Comparison of ENCODE assay signal across 36 cellular contexts in genomic region chr18:47284691-47285370, GRCh38. TPM values are rescaled to one million over a fixed set of nuclear protein-coding genes. Genes with fewer than 3 reads are reported as not detected.
A peak's percentile ranks its signal among the peaks of the same experiment; 100 is the strongest.
DNase-seq lines count a peak whose midpoint lies in the region; ATAC-seq lines count a peak whose summit lies in the region.
"Had no signal": no experiment of that assay in that cellular context is flagged by ENCODE, and none has a peak within 500 bp of the region (broad histone marks: within the 10 kb centered on the region; RNA-seq: fewer than 3 reads in every experiment).

No MANE protein-coding gene starts in this region.

- ATAC-seq in activated CD4-positive, alpha-beta T cell treated with anti-CD3 and anti-CD28 coated beads for 36 hours = peak; percentile 44
- ATAC-seq in HG03095 (IDR thresholded peaks at IDR 0.05; ENCODE audit: unreplicated experiment) = no peak
- ATAC-seq: foreskin keratinocyte, left lung, Panc1 had no signal

- peaks cover 21% of the 10 kb centered on the region for H3K27me3 Mint-ChIP-seq in activated CD4-positive, alpha-beta T cell treated with anti-CD3 and anti-CD28 coated beads for 36 hours
- H3K27me3 Mint-ChIP-seq in activated T-helper 1 cell treated with anti-CD3 and anti-CD28 coated beads, Interleukin-12 subunit alpha, Interleukin-12 subunit beta, Interleukin-2, Interleukin-4 antibody, amounts not matched to agents 30 ng/mL and 10 ng/mL and 1 ng/mL, durations not matched to agents 14 hours and 24 hours and 36 hours (ENCODE audit: insufficient read depth) = peaks cover 10% of the 10 kb centered on the region

- no peak for DNase-seq in activated CD4-positive, alpha-beta T cell treated with anti-CD3 and anti-CD28 coated beads for 36 hours
- no peak for DNase-seq in activated CD4-positive, alpha-beta T cell treated with anti-CD3 and anti-CD28 coated beads for 4 hours
- DNase-seq in NCI-H1694 (lab: John Stamatoyannopoulos, UW) = peak; percentile 31
- no peak for DNase-seq in activated T-helper 1 cell treated with anti-CD3 and anti-CD28 coated beads, Interleukin-12 subunit alpha, Interleukin-12 subunit beta, Interleukin-2, Interleukin-4 antibody, amounts not matched to agents 30 ng/mL and 10 ng/mL and 1 ng/mL, durations not matched to agents 14 hours and 24 hours and 36 hours (ENCODE audit: low spot score)
- no peak for DNase-seq in iPS-NIHi11 (ENCODE audit: low spot score)
- no peak for DNase-seq in A172 (ENCODE audit: low spot score)
- no peak for DNase-seq in cerebellar cortex (ENCODE audit: low spot score)
- DNase-seq: activated CD4-positive, alpha-beta T cell treated with anti-CD3 and anti-CD28 coated beads, Interleukin-2, amount 10 ng/mL, durations not matched to agents 24 days and 14 days; activated gamma-delta T cell treated with Interleukin-2 at 50 U/mL for 16 hours; activated T-cell treated with anti-CD3 and anti-CD28 coated beads, Interleukin-2, amount 50 U/mL, for 1 hour; AML-193; CD4-positive, alpha-beta T cell; cerebellar nuclear complex; DND-41; esophagus squamous epithelium; foreskin keratinocyte; GF-D8; GOT3; head of caudate nucleus; islet precursor cell; KG1; left lung; mesenchymal stem cell; MG63; NCI-H1417 treated with DMSO at 0.1 percent for 48 hours; NCI-H446 treated with DMSO at 0.1 percent for 48 hours; retina; SIG-M5; stimulated activated naive CD4-positive, alpha-beta T cell had no signal

- no peak overlapping the region for H3K27ac Mint-ChIP-seq in activated CD4-positive, alpha-beta T cell treated with anti-CD3 and anti-CD28 coated beads for 36 hours
- H3K27ac Mint-ChIP-seq in activated T-helper 1 cell treated with anti-CD3 and anti-CD28 coated beads, Interleukin-12 subunit alpha, Interleukin-12 subunit beta, Interleukin-2, Interleukin-4 antibody, amounts not matched to agents 30 ng/mL and 10 ng/mL and 1 ng/mL, durations not matched to agents 14 hours and 24 hours and 36 hours = peak overlapping the region; percentile 37
- H3K27ac Mint-ChIP-seq: activated CD4-positive, alpha-beta T cell treated with anti-CD3 and anti-CD28 coated beads, Interleukin-2, amount 10 ng/mL, durations not matched to agents 24 days and 14 days; CD4-positive, alpha-beta T cell had no signal

- POLR2A ChIA-PET in activated CD4-positive, alpha-beta T cell treated with anti-CD3 and anti-CD28 coated beads for 36 hours (lab: Charles Lee) = no interaction called here

- no peak overlapping the region for H3K4me3 Mint-ChIP-seq in activated CD4-positive, alpha-beta T cell treated with anti-CD3 and anti-CD28 coated beads for 36 hours
- H3K4me3 Mint-ChIP-seq in activated T-helper 1 cell treated with anti-CD3 and anti-CD28 coated beads, Interleukin-12 subunit alpha, Interleukin-12 subunit beta, Interleukin-2, Interleukin-4 antibody, amounts not matched to agents 30 ng/mL and 10 ng/mL and 1 ng/mL, durations not matched to agents 14 hours and 24 hours and 36 hours = no peak overlapping the region
- H3K4me3 Mint-ChIP-seq: activated CD4-positive, alpha-beta T cell treated with anti-CD3 and anti-CD28 coated beads, Interleukin-2, amount 10 ng/mL, durations not matched to agents 24 days and 14 days; CD4-positive, alpha-beta T cell; neural crest cell had no signal

- CTCF ChIA-PET in activated CD4-positive, alpha-beta T cell treated with anti-CD3 and anti-CD28 coated beads for 36 hours (lab: Charles Lee) = no interaction called here

- H3K36me3 Mint-ChIP-seq in activated CD4-positive, alpha-beta T cell treated with anti-CD3 and anti-CD28 coated beads for 36 hours (ENCODE audit: low read depth) = no peaks in the 10 kb centered on the region
- no peaks in the 10 kb centered on the region for H3K36me3 Mint-ChIP-seq in activated T-helper 1 cell treated with anti-CD3 and anti-CD28 coated beads, Interleukin-12 subunit alpha, Interleukin-12 subunit beta, Interleukin-2, Interleukin-4 antibody, amounts not matched to agents 30 ng/mL and 10 ng/mL and 1 ng/mL, durations not matched to agents 14 hours and 24 hours and 36 hours (ENCODE audit: low read depth)

- intact Hi-C loops in activated CD4-positive, alpha-beta T cell treated with anti-CD3 and anti-CD28 coated beads for 36 hours (cut with DNase I, micrococcal nuclease) = no loop called here
- intact Hi-C loops in activated T-helper 1 cell treated with anti-CD3 and anti-CD28 coated beads, Interleukin-12 subunit alpha, Interleukin-12 subunit beta, Interleukin-2, Interleukin-4 antibody, amounts not matched to agents 30 ng/mL and 10 ng/mL and 1 ng/mL, durations not matched to agents 14 hours and 24 hours and 36 hours (cut with micrococcal nuclease) = no loop called here

- H3K9me3 Mint-ChIP-seq in activated CD4-positive, alpha-beta T cell treated with anti-CD3 and anti-CD28 coated beads for 36 hours (ENCODE audit: low read depth) = no peaks in the 10 kb centered on the region
- no peaks in the 10 kb centered on the region for H3K9me3 Mint-ChIP-seq in activated T-helper 1 cell treated with anti-CD3 and anti-CD28 coated beads, Interleukin-12 subunit alpha, Interleukin-12 subunit beta, Interleukin-2, Interleukin-4 antibody, amounts not matched to agents 30 ng/mL and 10 ng/mL and 1 ng/mL, durations not matched to agents 14 hours and 24 hours and 36 hours
- H3K9me3 Mint-ChIP-seq: CD4-positive, alpha-beta T cell had no signal

- H3K4me1 Mint-ChIP-seq in activated CD4-positive, alpha-beta T cell treated with anti-CD3 and anti-CD28 coated beads for 36 hours = no peaks in the 10 kb centered on the region
- peaks cover 20% of the 10 kb centered on the region for H3K4me1 Mint-ChIP-seq in activated T-helper 1 cell treated with anti-CD3 and anti-CD28 coated beads, Interleukin-12 subunit alpha, Interleukin-12 subunit beta, Interleukin-2, Interleukin-4 antibody, amounts not matched to agents 30 ng/mL and 10 ng/mL and 1 ng/mL, durations not matched to agents 14 hours and 24 hours and 36 hours (ENCODE audit: low read depth)

RNA-seq across cellular contexts. Expression of gene SKOR2, which starts 33.4 kb away (rescaled TPM):
- under 1 TPM; 0.14 to 0.21 TPM for total RNA-seq in activated CD4-positive, alpha-beta T cell treated with anti-CD3 and anti-CD28 coated beads for 36 hours
- total RNA-seq in activated T-helper 1 cell treated with anti-CD3 and anti-CD28 coated beads, Interleukin-12 subunit alpha, Interleukin-12 subunit beta, Interleukin-2, Interleukin-4 antibody, amounts not matched to agents 30 ng/mL and 10 ng/mL and 1 ng/mL, durations not matched to agents 14 hours and 24 hours and 36 hours = not detected in 2 replicates
- not detected in 2 replicates for total RNA-seq in A172 (2014; rRNA removed; shearing (Covaris generic))
- total RNA-seq: A673; activated CD4-positive, alpha-beta T cell treated with anti-CD3 and anti-CD28 coated beads, Interleukin-2, amount 10 ng/mL, durations not matched to agents 24 days and 14 days; CD4-positive, alpha-beta T cell; dermis microvascular lymphatic vessel endothelial cell; esophagus squamous epithelium; foreskin keratinocyte; left lung; temporal lobe; ureter had no signal
